15 cellular contexts compared by ENCODE assay signal in the genomic region with DNA sequence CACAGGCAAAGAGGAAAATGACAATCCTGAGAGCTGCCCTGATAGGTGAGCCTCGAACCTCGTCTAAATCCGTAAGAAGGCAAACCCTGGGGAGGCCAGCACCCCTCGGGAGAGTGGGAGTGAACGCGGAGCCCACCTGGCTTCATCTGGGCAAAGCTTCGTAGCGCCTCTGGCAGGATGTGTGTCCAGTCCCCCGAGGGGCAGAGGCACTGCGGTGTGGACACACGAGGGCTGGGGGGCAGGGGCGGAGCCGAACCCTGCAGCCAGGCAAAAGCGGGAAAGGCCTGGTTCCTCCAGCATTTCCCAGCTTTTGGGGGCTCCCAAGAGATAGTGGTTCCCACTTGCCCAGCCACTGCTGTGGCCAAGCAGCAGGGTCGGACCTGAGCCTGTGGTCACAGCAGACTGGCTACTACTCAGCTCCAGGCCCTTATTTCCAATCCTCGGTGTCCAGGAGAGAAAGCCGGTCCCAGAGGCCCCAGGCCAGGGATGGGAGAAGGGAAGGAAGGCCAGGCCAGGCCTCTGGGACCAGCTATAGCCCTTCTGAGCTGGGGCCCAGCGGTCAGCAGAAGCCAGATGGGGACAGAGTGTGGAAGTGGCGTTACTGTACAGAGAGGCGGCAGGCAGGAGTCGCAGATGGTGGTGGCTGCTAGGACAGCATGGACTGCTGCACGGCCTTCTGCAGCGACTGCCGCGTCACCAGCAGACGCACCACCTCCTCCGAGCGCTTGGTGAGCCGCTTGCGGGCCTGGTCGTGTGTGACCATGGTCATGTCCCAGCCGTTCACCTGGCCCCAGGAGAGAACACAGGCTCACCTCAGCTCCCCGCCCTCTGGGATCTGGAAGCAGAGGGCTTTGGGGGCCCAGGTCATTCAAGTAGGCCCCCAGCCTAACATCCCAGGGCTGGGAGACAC. TPM values are rescaled to one million over a fixed set of nuclear protein-coding genes. Genes with fewer than 3 reads are reported as not detected.
DNase-seq lines count a peak whose midpoint lies in the region; ATAC-seq and TF ChIP-seq lines count a peak whose summit lies in the region.
"Had no signal": no experiment of that assay in that cellular context is flagged by ENCODE, and none has a peak within 500 bp of the region (broad histone marks: within the 10 kb centered on the region; RNA-seq: fewer than 3 reads in every experiment).

No MANE protein-coding gene starts in this region.

- H2AFZ ChIP-seq in H9 (ENCODE audit: low read length) (no peak overlapping the region), neural progenitor cell (replicated peaks) (no peak overlapping the region)

- no peak overlapping the region for H3T11ph ChIP-seq in H9 (ENCODE audit: low read length)

- H3K9ac ChIP-seq in H9 (ENCODE audit: extremely low read depth, insufficient read length, low read length), result no peak overlapping the region
- no peak overlapping the region for H3K9ac ChIP-seq in neural progenitor cell
- H3K9ac ChIP-seq: BLaER1 had no signal

- in situ Hi-C loops in gastrocnemius medialis (cut with MboI; ENCODE audit: low sequenced_read_pairs in 4 of 4), result no loop called here

- no peak overlapping the region for H4K91ac ChIP-seq in H9 (ENCODE audit: insufficient read length, low read depth, low read length)

- TF ChIP-seq POLR2A in gastrocnemius medialis (IDR thresholded peaks at IDR 0.05), result no peak

- H3K79me1 ChIP-seq in H9 (ENCODE audit: insufficient read depth, low read depth, low read length, poor library complexity, severe bottlenecking), result peaks cover 4% of the 10 kb centered on the region

- H3K27me3 Mint-ChIP-seq in H9 (ENCODE audit: low read depth), result no peaks in the 10 kb centered on the region
- H3K27me3 Mint-ChIP-seq in chondrocyte (ENCODE audit: low read depth), result no peaks in the 10 kb centered on the region
- H3K27me3 Mint-ChIP-seq in neural progenitor cell (ENCODE audit: insufficient read depth, low read depth), result peaks cover 11% of the 10 kb centered on the region

- H3K14ac ChIP-seq in H9 (ENCODE audit: insufficient read depth, low read length), result no peak overlapping the region

- H2BK12ac ChIP-seq in H9 (ENCODE audit: insufficient read length, low read depth, low read length), result no peak overlapping the region

- H3K27ac Mint-ChIP-seq in H9, result peak overlapping the region in 1 of 3 experiments; percentile 11; a peak in 1 of 7 replicates
- H3K27ac Mint-ChIP-seq in chondrocyte (ENCODE audit: unreplicated experiment), result peak overlapping the region; percentile 41
- peak overlapping the region; percentile 94 for H3K27ac Mint-ChIP-seq in neural progenitor cell

- no peaks in the 10 kb centered on the region for H3K79me2 ChIP-seq in H9 (ENCODE audit: insufficient read depth, low read length)
- H3K79me2 ChIP-seq in neural progenitor cell (ENCODE audit: low read depth), result peaks cover 18% of the 10 kb centered on the region

- H3K27me3 ChIP-seq in H9 (ENCODE audit: insufficient read depth, low read length) (no peaks in the 10 kb centered on the region), neural progenitor cell (no peaks in the 10 kb centered on the region), tibial artery (no peaks in the 10 kb centered on the region), gastrocnemius medialis (no peaks in the 10 kb centered on the region)
- H3K27me3 ChIP-seq: BLaER1, SJSA1 had no signal

- H4K5ac ChIP-seq in H9 (ENCODE audit: insufficient read length, low read depth, low read length), result no peak overlapping the region

- H3K36me3 Mint-ChIP-seq in H9 (ENCODE audit: insufficient read depth in 1 of 3, low read depth in 3 of 3) (peaks cover 7 to 28% (median 15%) of the 10 kb centered on the region in 3 experiments), chondrocyte (ENCODE audit: low read depth) (peaks cover 7% of the 10 kb centered on the region), neural progenitor cell (peaks cover 8% of the 10 kb centered on the region)

- intact Hi-C loops in tibial artery (cut with DNase I; ENCODE audit: low total_unique reads), result loop anchor here (10.0 kb wide), 1 partner anchor 949 kb away; a partner anchor contains a TSS
- intact Hi-C loops in gastrocnemius medialis (cut with DNase I; ENCODE audit: low total_unique reads), result loop anchor here (10.0 kb wide), 1 partner anchor 129 kb away; no protein-coding TSS in a partner anchor

- DNase-seq in H9 (peak; percentile 34), chondrocyte (ENCODE audit: low spot score) (no peak), neural progenitor cell (ENCODE audit: low spot score) (no peak), HUDEP-2 (lab: John Stamatoyannopoulos, UW; ENCODE audit: unreplicated experiment in 76 of 76) (no peak), tibial artery (no peak), gastrocnemius medialis (no peak)
- DNase-seq: DMS79 treated with DMSO at 0.1 percent for 48 hours, NCI-H1417 treated with DMSO at 0.1 percent for 48 hours, NCI-H1930, NCI-H446, NCI-H69 had no signal

- H3K18ac ChIP-seq in H9 (ENCODE audit: insufficient read length, low read depth, low read length), result no peak overlapping the region

- H2BK120ac ChIP-seq in H9 (ENCODE audit: low read depth, low read length, poor library complexity, severe bottlenecking), result no peak overlapping the region

- no peak overlapping the region for H3K56ac ChIP-seq in H9 (ENCODE audit: insufficient read length, low read depth, low read length)

- H3K4me2 ChIP-seq in H9 (ENCODE audit: insufficient read depth, insufficient read length, low read length) (no peak overlapping the region), neural progenitor cell (no peak overlapping the region)
- H3K4me2 ChIP-seq: BLaER1 had no signal

- H3K4me3 ChIP-seq in neural progenitor cell (no peak overlapping the region), tibial artery (no peak overlapping the region), gastrocnemius medialis (no peak overlapping the region)
- H3K4me3 ChIP-seq: BLaER1, HAP-1, K562, SJSA1 had no signal

- H3K9me3 ChIP-seq in H9 (ENCODE audit: control insufficient read depth, low read depth, low read length), result no peaks in the 10 kb centered on the region
- no peaks in the 10 kb centered on the region for H3K9me3 ChIP-seq in neural progenitor cell (ENCODE audit: low read depth)
- H3K9me3 ChIP-seq in tibial artery, result no peaks in the 10 kb centered on the region
- H3K9me3 ChIP-seq in gastrocnemius medialis, result no peaks in the 10 kb centered on the region
- H3K9me3 ChIP-seq: BLaER1, HAP-1, SJSA1 had no signal

- no peaks in the 10 kb centered on the region for H4K20me1 ChIP-seq in H9 (ENCODE audit: control insufficient read depth, insufficient read depth, insufficient read length)
- peaks cover 6% of the 10 kb centered on the region for H4K20me1 ChIP-seq in neural progenitor cell (ENCODE audit: low read depth)

- H3F3A ChIP-seq in neural progenitor cell (ENCODE audit: low read depth), result peaks cover 11% of the 10 kb centered on the region

- H3K23me2 ChIP-seq in H9 (ENCODE audit: insufficient read length, low read depth, low read length, poor library complexity, severe bottlenecking), result peaks cover 9% of the 10 kb centered on the region

- TF ChIP-seq CTCF in H9 (conservative IDR thresholded peaks at IDR 0.05) (no peak), chondrocyte (IDR thresholded peaks at IDR 0.05) (no peak), neural progenitor cell (IDR thresholded peaks at IDR 0.05) (no peak), tibial artery (IDR thresholded peaks at IDR 0.05) (no peak), gastrocnemius medialis (IDR thresholded peaks at IDR 0.05 in 4 of 5, conservative IDR thresholded peaks at IDR 0.05 in 1 of 5) (no peak)

- H3K4ac ChIP-seq in H9 (ENCODE audit: low read depth, low read length), result no peak overlapping the region

- no CpG with 5 or more reads among the region's 33 CpGs for WGBS in H9 (ENCODE audit: extremely low coverage, insufficient read length, low lambda C conversion rate)

- H3K4me1 Mint-ChIP-seq in H9 (peaks cover 12 to 13% of the 10 kb centered on the region in 2 experiments), chondrocyte (ENCODE audit: low read depth) (peaks cover 53% of the 10 kb centered on the region), neural progenitor cell (peaks cover 26% of the 10 kb centered on the region)

- no peak overlapping the region for H2AK5ac ChIP-seq in H9 (ENCODE audit: insufficient read length, low read length)

- no peak overlapping the region for H2BK15ac ChIP-seq in H9 (ENCODE audit: low read depth, low read length)

- H3K4me3 Mint-ChIP-seq in H9, result no peak overlapping the region
- no peak overlapping the region for H3K4me3 Mint-ChIP-seq in chondrocyte (ENCODE audit: unreplicated experiment)
- H3K4me3 Mint-ChIP-seq in neural progenitor cell, result peak overlapping the region; percentile 27

- H4K8ac ChIP-seq in H9 (replicated peaks; ENCODE audit: insufficient read length, low read depth, low read length), result no peak overlapping the region

- no peak overlapping the region for H2BK5ac ChIP-seq in H9 (ENCODE audit: insufficient read length, low read length)

- H3K9me3 Mint-ChIP-seq in H9 (no peaks in the 10 kb centered on the region), chondrocyte (ENCODE audit: low read depth) (no peaks in the 10 kb centered on the region), neural progenitor cell (no peaks in the 10 kb centered on the region)

- H3K36me3 ChIP-seq in neural progenitor cell, result no peaks in the 10 kb centered on the region
- peaks cover 21 to 46% (median 32%) of the 10 kb centered on the region in 3 donors for H3K36me3 ChIP-seq in tibial artery
- H3K36me3 ChIP-seq in gastrocnemius medialis, result peaks cover 0 to 25% of the 10 kb centered on the region in 2 donors
- H3K36me3 ChIP-seq: HAP-1 had no signal

- H3K4me1 ChIP-seq in H9 (ENCODE audit: insufficient read depth, low read length), result peaks cover 3% of the 10 kb centered on the region; the same call in 1 of the 2 replicates
- H3K4me1 ChIP-seq in neural progenitor cell, result no peaks in the 10 kb centered on the region
- peaks cover under 1 to 50% (median 45%) of the 10 kb centered on the region in 4 donors for H3K4me1 ChIP-seq in tibial artery
- H3K4me1 ChIP-seq in gastrocnemius medialis, result peaks cover 31 to 42% of the 10 kb centered on the region in 2 donors
- H3K4me1 ChIP-seq: HAP-1 had no signal

- no peak for ATAC-seq in gastrocnemius medialis
- ATAC-seq: K562 had no signal

- H2BK20ac ChIP-seq in H9 (ENCODE audit: low read depth, low read length, poor library complexity, severe bottlenecking), result no peak overlapping the region

- H3K27ac ChIP-seq in H9 (ENCODE audit: insufficient read length, low read depth, low read length) (no peak overlapping the region), neural progenitor cell (no peak overlapping the region), tibial artery (no peak overlapping the region), gastrocnemius medialis (no peak overlapping the region)
- H3K27ac ChIP-seq: BLaER1, SJSA1 had no signal

- H3K23ac ChIP-seq in H9 (ENCODE audit: insufficient read length, low read depth, low read length), result no peak overlapping the region

RNA-seq across cellular contexts. Expression of a gene that starts 5.0 kb away (rescaled TPM):
- 76.3 and 79.2 TPM in 2 replicates for total RNA-seq in H9 (2021)
- 198 to 242 TPM (median 230 TPM) in 3 replicates for total RNA-seq in chondrocyte
- total RNA-seq in neural progenitor cell (ENCODE audit: low replicate concordance), result 27.3 and 56.7 TPM in 2 replicates
- total RNA-seq in gastrocnemius medialis, result 10 to 100 TPM; 24.1 to 45.1 (median 33.8) TPM

RNA-seq across cellular contexts. Expression of a gene that starts 5.3 kb away (rescaled TPM):
- 70.7 and 72.2 TPM in 2 replicates for total RNA-seq in H9 (2021)
- total RNA-seq in chondrocyte, result 36.2 to 41.8 TPM (median 37.6 TPM) in 3 replicates
- total RNA-seq in neural progenitor cell (ENCODE audit: low replicate concordance), result 20.0 and 53.1 TPM in 2 replicates
- total RNA-seq in gastrocnemius medialis, result 10 to 100 TPM; 40.6 to 73.8 (median 54.5) TPM

RNA-seq across cellular contexts. Expression of a gene that starts 26.8 kb away (rescaled TPM):
- total RNA-seq in H9 (2021) (12.4 and 12.8 TPM in 2 replicates), chondrocyte (14.4 to 18.4 TPM (median 17.8 TPM) in 3 replicates), neural progenitor cell (ENCODE audit: low replicate concordance) (9.4 and 9.9 TPM in 2 replicates), gastrocnemius medialis (100 to 1,000 TPM in 1 of 4 donors, 10 to 100 TPM in 3; 15.0 to 141 (median 60.2) TPM)

RNA-seq across cellular contexts. Expression of a gene that starts 27.3 kb away (rescaled TPM):
- total RNA-seq in H9 (2021), result 27.0 and 27.9 TPM in 2 replicates
- total RNA-seq in chondrocyte, result 5.6 to 6.1 TPM (median 5.9 TPM) in 3 replicates
- 23.4 and 33.4 TPM in 2 replicates for total RNA-seq in neural progenitor cell (ENCODE audit: low replicate concordance)
- total RNA-seq in gastrocnemius medialis, result 1 to 10 TPM; 4.1 to 4.7 (median 4.4) TPM

RNA-seq across cellular contexts. Expression of a gene that starts 32.6 kb away (rescaled TPM):
- total RNA-seq in H9 (2021) (4.2 and 4.7 TPM in 2 replicates), chondrocyte (0.18 to 1.1 TPM (median 0.30 TPM) in 3 replicates), neural progenitor cell (ENCODE audit: low replicate concordance) (0.68 TPM in 1 of 2 replicates, not detected in the other), gastrocnemius medialis (10 to 100 TPM; 12.3 to 52.9 (median 30.2) TPM)
- total RNA-seq: SJSA1 had no signal
